ENCODE assay signal across 12 cellular contexts in the genomic region with DNA sequence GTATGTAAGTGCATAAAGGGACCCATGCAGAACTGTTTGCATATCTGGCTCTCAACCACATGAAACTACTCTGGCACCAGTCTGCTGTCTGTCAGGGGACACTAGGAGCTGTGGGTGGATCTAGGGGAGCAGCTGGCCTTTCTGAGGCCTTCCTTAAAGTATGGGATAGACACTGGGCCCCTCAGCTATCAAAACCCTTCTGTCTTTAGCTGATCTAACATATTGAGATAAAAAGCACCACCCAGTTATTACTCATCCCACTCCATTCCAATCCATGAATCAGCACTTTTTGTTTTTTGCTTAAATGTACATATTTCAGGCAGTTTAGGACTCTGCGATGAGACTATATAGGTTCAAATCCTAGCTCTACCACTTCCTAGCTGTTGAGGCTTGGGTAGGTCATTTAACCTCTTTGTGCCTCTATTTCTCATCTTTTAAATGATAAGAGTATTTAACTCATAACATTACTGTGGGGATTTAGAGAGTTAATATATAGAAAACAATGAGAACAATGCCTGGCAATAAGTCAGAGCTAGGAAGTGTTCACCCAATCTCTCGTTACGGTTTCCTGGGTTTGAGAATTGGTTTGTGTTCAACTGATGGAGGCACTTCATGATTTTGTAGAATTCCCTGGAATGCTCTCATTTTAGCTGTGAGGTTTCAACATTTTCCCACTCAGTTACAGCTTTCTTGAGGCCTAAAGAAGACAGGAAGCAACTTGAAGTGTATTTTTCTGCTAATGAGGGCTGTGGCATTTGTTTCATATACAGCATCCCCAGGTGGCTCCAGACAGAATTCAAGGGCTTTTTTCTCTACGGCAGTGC.
A peak's percentile ranks its signal among the peaks of the same experiment; 100 is the strongest.
DNase-seq lines count a peak whose midpoint lies in the region; ATAC-seq, FAIRE-seq and TF ChIP-seq lines count a peak whose summit lies in the region.
"Had no signal": no experiment of that assay in that cellular context is flagged by ENCODE, and none has a peak within 500 bp of the region (broad histone marks: within the 10 kb centered on the region; RNA-seq: fewer than 3 reads in every experiment).

No MANE protein-coding gene starts in this region.

- H3K4me3 ChIP-seq in HepG2 (replicated peaks in 1 of 3; ENCODE audit: insufficient read depth in 1 of 3, low read depth in 2 of 3, low read length in 3 of 3) (no peak overlapping the region), right lobe of liver (no peak overlapping the region), upper lobe of right lung (no peak overlapping the region)
- H3K4me3 ChIP-seq: BLaER1, GM12878 had no signal

- H3K79me2 ChIP-seq in HepG2 (ENCODE audit: insufficient read depth, low read length), result no peaks in the 10 kb centered on the region

- 94% methylated on average over 4 of the region's 4 CpGs for WGBS in HepG2 (ENCODE audit: low lambda C conversion rate)
- 70% methylated on average over 4 of the region's 4 CpGs for WGBS in right lobe of liver (ENCODE audit: insufficient coverage, low coverage, low lambda C conversion rate, missing lambda C conversion rate)

- H3K36me3 Mint-ChIP-seq in T-helper 17 cell (ENCODE audit: low read depth), result no peaks in the 10 kb centered on the region
- no peaks in the 10 kb centered on the region for H3K36me3 Mint-ChIP-seq in activated naive CD4-positive, alpha-beta T cell treated with anti-CD3 and anti-CD28 coated beads for 36 hours (ENCODE audit: low read depth)

- in situ Hi-C loops in HepG2 (cut with HindIII; ENCODE audit: extremely low pct_ligation_motif_present, low pct_unique_long_range_greater_than_20kb), result loop anchor here (5.0 to 10.0 kb wide), 2 partner anchors 253 to 535 kb away; partner anchors contain the start of gene MAGI3

- TF ChIP-seq POLR2A in HepG2 (IDR thresholded peaks at IDR 0.05; ENCODE audit: insufficient read depth in 1 of 2, low read depth in 2 of 2, low read length in 2 of 2), result no peak
- no peak for TF ChIP-seq POLR2A in right lobe of liver (IDR thresholded peaks at IDR 0.05)

- peak overlapping the region; percentile 85 for H3K27ac Mint-ChIP-seq in T-helper 17 cell
- no peak overlapping the region for H3K27ac Mint-ChIP-seq in activated naive CD4-positive, alpha-beta T cell treated with anti-CD3 and anti-CD28 coated beads for 36 hours

- ATAC-seq in HepG2 (no peak), right lobe of liver (no peak), T-helper 17 cell (no peak), upper lobe of right lung (no peak), GM21381 (IDR thresholded peaks at IDR 0.05; ENCODE audit: unreplicated experiment) (no peak)

- H3K9me3 Mint-ChIP-seq in activated naive CD4-positive, alpha-beta T cell treated with anti-CD3 and anti-CD28 coated beads for 36 hours, result no peaks in the 10 kb centered on the region

- H3K9me3 ChIP-seq in HepG2 (ENCODE audit: low read length), result no peaks in the 10 kb centered on the region
- no peaks in the 10 kb centered on the region for H3K9me3 ChIP-seq in right lobe of liver
- H3K9me3 ChIP-seq in T-helper 17 cell (ENCODE audit: control insufficient read depth, low read length, poor library complexity, severe bottlenecking), result no peaks in the 10 kb centered on the region
- H3K9me3 ChIP-seq in upper lobe of right lung, result no peaks in the 10 kb centered on the region
- H3K9me3 ChIP-seq: BLaER1 had no signal

- no peaks in the 10 kb centered on the region for H3K27me3 Mint-ChIP-seq in T-helper 17 cell
- H3K27me3 Mint-ChIP-seq in activated naive CD4-positive, alpha-beta T cell treated with anti-CD3 and anti-CD28 coated beads for 36 hours (ENCODE audit: low read depth), result no peaks in the 10 kb centered on the region

- no peak for TF ChIP-seq RAD21 in HepG2 (CRISPR knock-in tag; IDR thresholded peaks at IDR 0.05)

- DNase-seq in HepG2 (ENCODE audit: low spot score) (no peak), right lobe of liver (no peak), T-helper 17 cell (no peak), fibroblast of the conjunctiva (ENCODE audit: low read depth) (peak; percentile 40), upper lobe of right lung (no peak)
- no peak for DNase-seq in activated CD4-positive, CD25-positive, alpha-beta regulatory T cell (lab: John Stamatoyannopoulos, UW)
- DNase-seq in activated naive CD4-positive, alpha-beta T cell treated with anti-CD3 and anti-CD28 coated beads for 36 hours, result no peak
- DNase-seq: activated effector memory CD4-positive, alpha-beta T cell treated with Interleukin-2 at 50 U/mL for 16 hours; effector CD4-positive, alpha-beta T cell had no signal

- H3K4me1 Mint-ChIP-seq in T-helper 17 cell, result peaks cover 33% of the 10 kb centered on the region
- peaks cover 28% of the 10 kb centered on the region for H3K4me1 Mint-ChIP-seq in activated naive CD4-positive, alpha-beta T cell treated with anti-CD3 and anti-CD28 coated beads for 36 hours (ENCODE audit: low read depth)

- intact Hi-C loops in HepG2 (cut with micrococcal nuclease; ENCODE audit: unreplicated experiment) (loop anchor here (2.0 kb wide), 1 partner anchor 37 kb away; no protein-coding TSS in a partner anchor), right lobe of liver (cut with DNase I) (loop anchor here (5.0 to 10.0 kb wide), 2 partner anchors 533 to 540 kb away; no protein-coding TSS in a partner anchor), upper lobe of right lung (cut with DNase I) (no loop called here)
- intact Hi-C loops in activated naive CD4-positive, alpha-beta T cell treated with anti-CD3 and anti-CD28 coated beads for 36 hours (cut with micrococcal nuclease), result loop anchor here (2.0 kb wide), 3 partner anchors 69 to 1141 kb away; partner anchors contain the start of genes LRIG2 and RSBN1

- no peak overlapping the region for H3K27ac ChIP-seq in HepG2 (ENCODE audit: extremely low read length, insufficient read depth, low read length)
- H3K27ac ChIP-seq in right lobe of liver, result no peak overlapping the region
- H3K27ac ChIP-seq in upper lobe of right lung, result peak overlapping the region; percentile 30

- TF ChIP-seq CTCF in HepG2 (CRISPR knock-in tag; IDR thresholded peaks at IDR 0.05), result no peak
- no peak for TF ChIP-seq CTCF in right lobe of liver (IDR thresholded peaks at IDR 0.05)
- TF ChIP-seq CTCF in upper lobe of right lung (IDR thresholded peaks at IDR 0.05), result no peak

- no peaks in the 10 kb centered on the region for H3K27me3 ChIP-seq in HepG2 (ENCODE audit: control insufficient read depth in 1 of 2, insufficient read depth in 2 of 2, low read length in 2 of 2)
- H3K27me3 ChIP-seq in right lobe of liver, result no peaks in the 10 kb centered on the region
- H3K27me3 ChIP-seq in upper lobe of right lung, result no peaks in the 10 kb centered on the region
- H3K27me3 ChIP-seq: BLaER1 had no signal

- H4K20me1 ChIP-seq in HepG2 (ENCODE audit: insufficient read depth, low read length), result no peaks in the 10 kb centered on the region
- H4K20me1 ChIP-seq: BLaER1 had no signal

- H3K36me3 ChIP-seq in HepG2 (replicated peaks in 1 of 2; ENCODE audit: control insufficient read depth in 1 of 2, insufficient read depth in 2 of 2, low read length in 2 of 2) (no peaks in the 10 kb centered on the region), right lobe of liver (no peaks in the 10 kb centered on the region), upper lobe of right lung (no peaks in the 10 kb centered on the region)
- H3K36me3 ChIP-seq: BLaER1 had no signal

- BruUV-seq in HepG2 (replicated peaks; lab: Mats Ljungman, UMichigan), result no TSS peak

- TF ChIP-seq EP300 in HepG2 (IDR thresholded peaks at IDR 0.05; ENCODE audit: low read depth in 2 of 2, low read length in 2 of 2) (no peak), HepG2 (CRISPR knock-in tag; IDR thresholded peaks at IDR 0.05; ENCODE audit: borderline replicate concordance) (no peak)

- CTCF ChIA-PET in HepG2 (lab: Yijun Ruan, JAX; ENCODE audit: low intra/inter-chr PET ratio, low total read pairs), result interaction anchor here (1.8 to 2.7 kb wide), 2 partner anchors 311 to 536 kb away, joined by 11 to 17 read pairs; no protein-coding TSS in a partner anchor
- CTCF ChIA-PET in activated naive CD4-positive, alpha-beta T cell treated with anti-CD3 and anti-CD28 coated beads for 36 hours (lab: Charles Lee), result interaction anchor here (0.7 to 2.0 kb wide), 9 partner anchors 10 to 763 kb away, joined by 3 to 12 read pairs (median 4); partner anchors contain the start of genes AP4B1 and PPM1J

- H3K4me2 ChIP-seq in HepG2 (ENCODE audit: low read depth, low read length), result no peak overlapping the region; the same call in 1 of the 2 replicates

- POLR2A ChIA-PET in HepG2 (lab: Yijun Ruan, JAX), result interaction anchor here (1.4 kb wide), 1 partner anchor 247 kb away, joined by 4 read pairs; no protein-coding TSS in a partner anchor

- no peak overlapping the region for H3K4me3 Mint-ChIP-seq in T-helper 17 cell
- H3K4me3 Mint-ChIP-seq in activated naive CD4-positive, alpha-beta T cell treated with anti-CD3 and anti-CD28 coated beads for 36 hours, result no peak overlapping the region

- H3K4me1 ChIP-seq in HepG2 (ENCODE audit: insufficient read depth, low read length), result peaks cover 29% of the 10 kb centered on the region
- H3K4me1 ChIP-seq in right lobe of liver, result peaks cover 0 to 4% (median 0%) of the 10 kb centered on the region in 4 donors
- H3K4me1 ChIP-seq in upper lobe of right lung, result peaks cover 24% of the 10 kb centered on the region

- H3K9ac ChIP-seq in HepG2 (ENCODE audit: insufficient read depth, low read depth, low read length), result no peak overlapping the region
- H3K9ac ChIP-seq: BLaER1 had no signal

- no peak overlapping the region for H2AFZ ChIP-seq in HepG2 (ENCODE audit: low read length)

- no peak for FAIRE-seq in HepG2 (lab: Jason Lieb, UNC)
- FAIRE-seq: GM12878 had no signal

TF ChIP-seq in HepG2, 621 proteins besides CTCF, POLR2A, EP300 and RAD21 (continues in another document):
- TF ChIP-seq CENPBD1 (CRISPR knock-in tag; IDR thresholded peaks at IDR 0.05; ENCODE audit: borderline replicate concordance, low read depth), result no peak
- no peak for TF ChIP-seq NCOA5 (CRISPR knock-in tag; IDR thresholded peaks at IDR 0.05)
- no peak for TF ChIP-seq ZBTB8A (CRISPR knock-in tag; IDR thresholded peaks at IDR 0.05; ENCODE audit: borderline replicate concordance, low read depth)
- 0 out of 2 replicates have a peak, but pooled peaks have one; percentile 35 for TF ChIP-seq MAFG (CRISPR knock-in tag; IDR thresholded peaks at IDR 0.05)
- TF ChIP-seq, protein P1, sequence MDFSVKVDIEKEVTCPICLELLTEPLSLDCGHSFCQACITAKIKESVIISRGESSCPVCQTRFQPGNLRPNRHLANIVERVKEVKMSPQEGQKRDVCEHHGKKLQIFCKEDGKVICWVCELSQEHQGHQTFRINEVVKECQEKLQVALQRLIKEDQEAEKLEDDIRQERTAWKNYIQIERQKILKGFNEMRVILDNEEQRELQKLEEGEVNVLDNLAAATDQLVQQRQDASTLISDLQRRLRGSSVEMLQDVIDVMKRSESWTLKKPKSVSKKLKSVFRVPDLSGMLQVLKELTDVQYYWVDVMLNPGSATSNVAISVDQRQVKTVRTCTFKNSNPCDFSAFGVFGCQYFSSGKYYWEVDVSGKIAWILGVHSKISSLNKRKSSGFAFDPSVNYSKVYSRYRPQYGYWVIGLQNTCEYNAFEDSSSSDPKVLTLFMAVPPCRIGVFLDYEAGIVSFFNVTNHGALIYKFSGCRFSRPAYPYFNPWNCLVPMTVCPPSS (IDR thresholded peaks at IDR 0.05), result no peak
- TF ChIP-seq SP2 (CRISPR knock-in tag; IDR thresholded peaks at IDR 0.05), result no peak
